In the genomic region with DNA sequence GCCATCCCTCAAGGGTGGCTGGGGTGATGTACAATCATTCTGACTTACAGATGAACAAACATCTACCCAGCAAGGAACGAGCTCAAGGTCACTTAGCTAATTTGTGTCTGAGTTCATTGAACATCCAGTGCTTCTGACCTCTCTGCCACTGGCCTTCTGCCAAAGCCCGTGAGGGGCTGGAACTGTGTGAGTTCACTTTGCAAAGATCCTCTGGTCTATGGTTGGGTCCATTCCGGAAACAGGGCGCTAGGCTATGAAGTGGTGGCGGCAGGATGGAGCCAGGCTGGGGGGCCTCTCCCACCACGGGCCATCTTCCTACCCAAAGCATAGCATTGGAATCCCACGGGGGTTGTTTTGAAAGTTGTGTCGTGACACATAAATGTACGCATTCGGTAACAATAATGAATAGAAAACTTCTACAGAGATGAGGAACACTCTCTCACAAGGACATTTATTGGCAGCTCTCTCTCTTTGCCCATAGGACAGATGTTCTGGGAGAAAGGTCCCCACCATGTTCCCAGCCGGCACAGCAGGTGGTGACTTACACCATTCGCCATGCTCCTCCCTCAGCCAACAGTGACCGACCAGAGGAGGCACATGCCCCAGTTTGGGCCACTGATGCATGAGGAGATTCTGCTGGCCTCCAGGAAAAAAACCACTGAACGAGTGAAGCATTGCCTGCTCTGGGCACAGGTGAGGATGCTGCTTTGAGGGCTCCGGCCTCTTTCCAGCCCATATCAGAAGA, we compare ENCODE assay signal across 19 cellular contexts. TPM values are rescaled to one million over a fixed set of nuclear protein-coding genes. Genes with fewer than 3 reads are reported as not detected.
DNase-seq lines count a peak whose midpoint lies in the region; ATAC-seq, FAIRE-seq and TF ChIP-seq lines count a peak whose summit lies in the region.
"Had no signal": no experiment of that assay in that cellular context is flagged by ENCODE, and none has a peak within 500 bp of the region (broad histone marks: within the 10 kb centered on the region; RNA-seq: fewer than 3 reads in every experiment).

No MANE protein-coding gene starts in this region.

- ATAC-seq in gastrocnemius medialis, result no peak

- H3K4me1 ChIP-seq in testis, result peaks cover 6% of the 10 kb centered on the region
- no peaks in the 10 kb centered on the region for H3K4me1 ChIP-seq in gastrocnemius medialis
- H3K4me1 ChIP-seq: BE2C had no signal

- H3K4me3 ChIP-seq in testis (no peak overlapping the region), gastrocnemius medialis (no peak overlapping the region)

- TF ChIP-seq POLR2A in testis (IDR thresholded peaks at IDR 0.05) (no peak), gastrocnemius medialis (IDR thresholded peaks at IDR 0.05) (no peak)

- H3K36me3 ChIP-seq in testis (ENCODE audit: low read depth, missing control alignments), result no peaks in the 10 kb centered on the region
- no peaks in the 10 kb centered on the region for H3K36me3 ChIP-seq in gastrocnemius medialis
- H3K36me3 ChIP-seq: BE2C had no signal

- intact Hi-C loops in testis (cut with DNase I; ENCODE audit: low total_unique reads) (no loop called here), gastrocnemius medialis (cut with DNase I; ENCODE audit: low total_unique reads) (no loop called here)

- DNase-seq in occipital lobe (lab: John Stamatoyannopoulos, UW) (peak; percentile 20), testis (peak; percentile 21), gastrocnemius medialis (no peak), D721Med (ENCODE audit: insufficient read length, low spot score) (no peak), T-helper 9 cell (no peak), NCI-H1417 treated with DMSO at 0.1 percent for 48 hours (lab: John Stamatoyannopoulos, UW) (no peak)
- DNase-seq: ACHN; BE2C; C1 segment of cervical spinal cord; CD4-positive, CD25-positive, alpha-beta regulatory T cell; CD8-positive, alpha-beta memory T cell; COR-L47; GOT3; H9 had no signal

- H3K27ac ChIP-seq in cingulate gyrus (ENCODE audit: low read depth, low read length), result peak overlapping the region; percentile 91
- no peak overlapping the region for H3K27ac ChIP-seq in testis
- H3K27ac ChIP-seq in gastrocnemius medialis, result no peak overlapping the region

- 61 to 71% methylated on average over 14 to 15 of the region's 15 CpGs for WGBS in testis, 2 donors

- no peak for TF ChIP-seq CTCF in testis (IDR thresholded peaks at IDR 0.05)
- no peak for TF ChIP-seq CTCF in gastrocnemius medialis (IDR thresholded peaks at IDR 0.05 in 4 of 5, conservative IDR thresholded peaks at IDR 0.05 in 1 of 5)
- TF ChIP-seq CTCF in D721Med (IDR thresholded peaks at IDR 0.05; ENCODE audit: insufficient read depth, missing control alignments), result no peak

- H3K27me3 ChIP-seq in testis (no peaks in the 10 kb centered on the region), gastrocnemius medialis (no peaks in the 10 kb centered on the region)

- H3K9me3 ChIP-seq in testis, result no peaks in the 10 kb centered on the region
- no peaks in the 10 kb centered on the region for H3K9me3 ChIP-seq in gastrocnemius medialis
- H3K9me3 ChIP-seq: BE2C had no signal

- FAIRE-seq in D721Med (lab: Jason Lieb, UNC), result no peak
- FAIRE-seq: A204.1, G401.6, GM12891, GM18507 had no signal

- in situ Hi-C loops in gastrocnemius medialis (cut with MboI; ENCODE audit: low sequenced_read_pairs in 4 of 4), result no loop called here

RNA-seq across cellular contexts. Expression of gene OTUD7A, which starts 54.9 kb away (rescaled TPM):
- 7.3 TPM for total RNA-seq in occipital lobe
- 10 to 100 TPM; 30.4 to 33.8 TPM for total RNA-seq in testis
- polyA plus RNA-seq in testis (ENCODE audit: insufficient read depth, low read depth, low replicate concordance), result 11.8 TPM
- 1 to 10 TPM; 1.5 to 6.1 (median 5.8) TPM for total RNA-seq in gastrocnemius medialis

Comparison
In these comparisons a context has a peak if more than half of its experiments do, and no peak if none do; other contexts are left out.
1. DNase-seq: peak in occipital lobe (single experiment) and testis (single experiment); none in gastrocnemius medialis (0 of 2), D721Med (single experiment), T-helper 9 cell (single experiment) and NCI-H1417 treated with DMSO at 0.1 percent for 48 hours (single experiment).